1 cellular context compared by ENCODE assay signal in genomic region chr11:114036156-114036811, GRCh38.
TF ChIP-seq lines count a peak whose summit lies in the region.

No MANE protein-coding gene starts in this region.

TF ChIP-seq in HepG2, 621 proteins besides CTCF, POLR2A, EP300 and RAD21 (continued from another document and continues in another):
- TF ChIP-seq ZBTB39 (CRISPR knock-in tag; IDR thresholded peaks at IDR 0.05) (no peak), JARID2 (CRISPR knock-in tag; IDR thresholded peaks at IDR 0.05; ENCODE audit: insufficient replicate concordance) (no peak), EEA1 (CRISPR knock-in tag; IDR thresholded peaks at IDR 0.05; ENCODE audit: borderline replicate concordance) (no peak), MTF1 (CRISPR knock-in tag; IDR thresholded peaks at IDR 0.05) (no peak), ZNF850 (CRISPR knock-in tag; conservative IDR thresholded peaks at IDR 0.05) (no peak), RBM39 (IDR thresholded peaks at IDR 0.05; ENCODE audit: low read depth, low read length, poor library complexity, severe bottlenecking) (peak; percentile 64), KLF11 (CRISPR knock-in tag; IDR thresholded peaks at IDR 0.05) (no peak), ZNF552 (CRISPR knock-in tag; IDR thresholded peaks at IDR 0.05; ENCODE audit: borderline replicate concordance) (no peak), MED8 (CRISPR knock-in tag; IDR thresholded peaks at IDR 0.05; ENCODE audit: insufficient replicate concordance) (no peak), TBL1XR1 (IDR thresholded peaks at IDR 0.05; ENCODE audit: borderline replicate concordance, low read length, partially characterized antibody) (no peak), ZSCAN29 (CRISPR knock-in tag; conservative IDR thresholded peaks at IDR 0.05) (no peak), U2AF1 (optimal IDR thresholded peaks at IDR 0.05; ENCODE audit: low read depth, low read length) (no peak), RBM22 (optimal IDR thresholded peaks at IDR 0.05; ENCODE audit: low read length) (no peak), TCF7L2 (IDR thresholded peaks at IDR 0.05; ENCODE audit: low read depth, low read length) (no peak), ZNF496 (CRISPR knock-in tag; IDR thresholded peaks at IDR 0.05; ENCODE audit: insufficient replicate concordance) (no peak), FOXA1 (IDR thresholded peaks at IDR 0.05) (no peak), FOXA1 (CRISPR knock-in tag; IDR thresholded peaks at IDR 0.05) (no peak), ZNF780A (CRISPR knock-in tag; IDR thresholded peaks at IDR 0.05) (no peak), ZNF564 (CRISPR knock-in tag; IDR thresholded peaks at IDR 0.05) (no peak), ZBED4 (CRISPR knock-in tag; IDR thresholded peaks at IDR 0.05; ENCODE audit: borderline replicate concordance) (no peak), ZNF225 (CRISPR knock-in tag; IDR thresholded peaks at IDR 0.05) (no peak), ZNF790 (CRISPR knock-in tag; IDR thresholded peaks at IDR 0.05; ENCODE audit: borderline replicate concordance) (no peak), ZBTB7B (CRISPR knock-in tag; IDR thresholded peaks at IDR 0.05) (peak; percentile 87), ZNF414 (CRISPR knock-in tag; IDR thresholded peaks at IDR 0.05) (0 out of 2 replicates have a peak, but pooled peaks have one; percentile 41), ZNF10 (CRISPR knock-in tag; IDR thresholded peaks at IDR 0.05; ENCODE audit: borderline replicate concordance, low read depth) (no peak), MYNN (CRISPR knock-in tag; IDR thresholded peaks at IDR 0.05; ENCODE audit: low read depth) (no peak), GMEB1 (CRISPR knock-in tag; IDR thresholded peaks at IDR 0.05; ENCODE audit: borderline replicate concordance) (peak; percentile 15; the same call in 1 of the 2 replicates), ZFY (CRISPR knock-in tag; IDR thresholded peaks at IDR 0.05) (peak; percentile 47; the same call in 1 of the 2 replicates), CEBPB (IDR thresholded peaks at IDR 0.05; ENCODE audit: borderline replicate concordance, low read depth, low read length) (no peak), ZNF263 (CRISPR knock-in tag; IDR thresholded peaks at IDR 0.05) (0 out of 2 replicates have a peak, but pooled peaks have one; percentile 32), HMGXB3 (CRISPR knock-in tag; IDR thresholded peaks at IDR 0.05; ENCODE audit: borderline replicate concordance) (no peak), HNRNPLL (IDR thresholded peaks at IDR 0.05; ENCODE audit: low read depth, low read length, poor library complexity, severe bottlenecking) (peak; percentile 79), ZBTB7A (CRISPR knock-in tag; IDR thresholded peaks at IDR 0.05) (peak; percentile 58; the same call in 1 of the 2 replicates)
- TF ChIP-seq, protein P1, sequence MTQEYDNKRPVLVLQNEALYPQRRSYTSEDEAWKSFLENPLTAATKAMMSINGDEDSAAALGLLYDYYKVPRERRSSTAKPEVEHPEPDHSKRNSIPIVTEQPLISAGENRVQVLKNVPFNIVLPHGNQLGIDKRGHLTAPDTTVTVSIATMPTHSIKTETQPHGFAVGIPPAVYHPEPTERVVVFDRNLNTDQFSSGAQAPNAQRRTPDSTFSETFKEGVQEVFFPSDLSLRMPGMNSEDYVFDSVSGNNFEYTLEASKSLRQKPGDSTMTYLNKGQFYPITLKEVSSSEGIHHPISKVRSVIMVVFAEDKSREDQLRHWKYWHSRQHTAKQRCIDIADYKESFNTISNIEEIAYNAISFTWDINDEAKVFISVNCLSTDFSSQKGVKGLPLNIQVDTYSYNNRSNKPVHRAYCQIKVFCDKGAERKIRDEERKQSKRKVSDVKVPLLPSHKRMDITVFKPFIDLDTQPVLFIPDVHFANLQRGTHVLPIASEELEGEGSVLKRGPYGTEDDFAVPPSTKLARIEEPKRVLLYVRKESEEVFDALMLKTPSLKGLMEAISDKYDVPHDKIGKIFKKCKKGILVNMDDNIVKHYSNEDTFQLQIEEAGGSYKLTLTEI (CRISPR knock-in tag; conservative IDR thresholded peaks at IDR 0.05), result no peak
- TF ChIP-seq, protein P2, sequence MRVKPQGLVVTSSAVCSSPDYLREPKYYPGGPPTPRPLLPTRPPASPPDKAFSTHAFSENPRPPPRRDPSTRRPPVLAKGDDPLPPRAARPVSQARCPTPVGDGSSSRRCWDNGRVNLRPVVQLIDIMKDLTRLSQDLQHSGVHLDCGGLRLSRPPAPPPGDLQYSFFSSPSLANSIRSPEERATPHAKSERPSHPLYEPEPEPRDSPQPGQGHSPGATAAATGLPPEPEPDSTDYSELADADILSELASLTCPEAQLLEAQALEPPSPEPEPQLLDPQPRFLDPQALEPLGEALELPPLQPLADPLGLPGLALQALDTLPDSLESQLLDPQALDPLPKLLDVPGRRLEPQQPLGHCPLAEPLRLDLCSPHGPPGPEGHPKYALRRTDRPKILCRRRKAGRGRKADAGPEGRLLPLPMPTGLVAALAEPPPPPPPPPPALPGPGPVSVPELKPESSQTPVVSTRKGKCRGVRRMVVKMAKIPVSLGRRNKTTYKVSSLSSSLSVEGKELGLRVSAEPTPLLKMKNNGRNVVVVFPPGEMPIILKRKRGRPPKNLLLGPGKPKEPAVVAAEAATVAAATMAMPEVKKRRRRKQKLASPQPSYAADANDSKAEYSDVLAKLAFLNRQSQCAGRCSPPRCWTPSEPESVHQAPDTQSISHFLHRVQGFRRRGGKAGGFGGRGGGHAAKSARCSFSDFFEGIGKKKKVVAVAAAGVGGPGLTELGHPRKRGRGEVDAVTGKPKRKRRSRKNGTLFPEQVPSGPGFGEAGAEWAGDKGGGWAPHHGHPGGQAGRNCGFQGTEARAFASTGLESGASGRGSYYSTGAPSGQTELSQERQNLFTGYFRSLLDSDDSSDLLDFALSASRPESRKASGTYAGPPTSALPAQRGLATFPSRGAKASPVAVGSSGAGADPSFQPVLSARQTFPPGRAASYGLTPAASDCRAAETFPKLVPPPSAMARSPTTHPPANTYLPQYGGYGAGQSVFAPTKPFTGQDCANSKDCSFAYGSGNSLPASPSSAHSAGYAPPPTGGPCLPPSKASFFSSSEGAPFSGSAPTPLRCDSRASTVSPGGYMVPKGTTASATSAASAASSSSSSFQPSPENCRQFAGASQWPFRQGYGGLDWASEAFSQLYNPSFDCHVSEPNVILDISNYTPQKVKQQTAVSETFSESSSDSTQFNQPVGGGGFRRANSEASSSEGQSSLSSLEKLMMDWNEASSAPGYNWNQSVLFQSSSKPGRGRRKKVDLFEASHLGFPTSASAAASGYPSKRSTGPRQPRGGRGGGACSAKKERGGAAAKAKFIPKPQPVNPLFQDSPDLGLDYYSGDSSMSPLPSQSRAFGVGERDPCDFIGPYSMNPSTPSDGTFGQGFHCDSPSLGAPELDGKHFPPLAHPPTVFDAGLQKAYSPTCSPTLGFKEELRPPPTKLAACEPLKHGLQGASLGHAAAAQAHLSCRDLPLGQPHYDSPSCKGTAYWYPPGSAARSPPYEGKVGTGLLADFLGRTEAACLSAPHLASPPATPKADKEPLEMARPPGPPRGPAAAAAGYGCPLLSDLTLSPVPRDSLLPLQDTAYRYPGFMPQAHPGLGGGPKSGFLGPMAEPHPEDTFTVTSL (CRISPR knock-in tag; IDR thresholded peaks at IDR 0.05; ENCODE audit: borderline replicate concordance), result no peak
- TF ChIP-seq, protein P3, sequence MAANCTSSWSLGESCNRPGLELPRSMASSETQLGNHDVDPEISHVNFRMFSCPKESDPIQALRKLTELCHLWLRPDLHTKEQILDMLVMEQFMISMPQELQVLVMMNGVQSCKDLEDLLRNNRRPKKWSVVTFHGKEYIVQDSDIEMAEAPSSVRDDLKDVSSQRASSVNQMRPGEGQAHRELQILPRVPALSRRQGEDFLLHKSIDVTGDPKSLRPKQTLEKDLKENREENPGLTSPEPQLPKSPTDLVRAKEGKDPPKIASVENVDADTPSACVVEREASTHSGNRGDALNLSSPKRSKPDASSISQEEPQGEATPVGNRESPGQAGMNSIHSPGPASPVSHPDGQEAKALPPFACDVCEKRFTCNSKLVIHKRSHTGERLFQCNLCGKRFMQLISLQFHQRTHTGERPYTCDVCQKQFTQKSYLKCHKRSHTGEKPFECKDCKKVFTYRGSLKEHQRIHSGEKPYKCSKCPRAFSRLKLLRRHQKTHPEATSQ (CRISPR knock-in tag; IDR thresholded peaks at IDR 0.05; ENCODE audit: borderline replicate concordance), result no peak
